In genomic region chr3:42653560-42654330, GRCh38 we compare ENCODE assay signal across 8 cellular contexts. TPM values are rescaled to one million over a fixed set of nuclear protein-coding genes. Genes with fewer than 3 reads are reported as not detected.
DNase-seq lines count a peak whose midpoint lies in the region; ATAC-seq and TF ChIP-seq lines count a peak whose summit lies in the region.

Gene ZBTB47, plus strand, starts transcription at chr3:42653697. Its CDS starts 4,659 bp downstream, at chr3:42658356.

- TF ChIP-seq CTCF in adrenal gland (IDR thresholded peaks at IDR 0.05) (no peak), heart right ventricle (IDR thresholded peaks at IDR 0.05) (peak in 1 of 9 donors; percentile 8), osteocyte (IDR thresholded peaks at IDR 0.05) (no peak)

- H3K27ac ChIP-seq in adrenal gland (peak within 1 kb of the TSS in 4 of 5 donors; percentile 70 to 94 (median 82)), heart right ventricle (peak within 1 kb of the TSS; percentile 92 to 99 (median 96))

- DNase-seq in ELF-1 (ENCODE audit: low read depth, low spot score) (peak; percentile 16), KBM-7 (peak; percentile 38), adrenal gland (peak; percentile 46 to 83 (median 68)), heart right ventricle (peak; percentile 72 to 74), osteocyte (ENCODE audit: extremely low spot score, unreplicated experiment) (no peak), DMS114 treated with DMSO at 0.1 percent for 48 hours (lab: John Stamatoyannopoulos, UW; ENCODE audit: unreplicated experiment) (no peak)

- H3K4me3 Mint-ChIP-seq in osteocyte (ENCODE audit: unreplicated experiment) = peak within 1 kb of the TSS; percentile 90

- H3K4me3 ChIP-seq in adrenal gland (peak within 1 kb of the TSS in 3 of 4 donors; percentile 58 to 86 (median 62)), heart right ventricle (peak within 1 kb of the TSS; percentile 68 to 98 (median 84))

- H3K9me3 ChIP-seq in adrenal gland (replicated peaks in 1 of 3) (no peaks in the 10 kb centered on the region), heart right ventricle (no peaks in the 10 kb centered on the region)

- peaks cover 51% of the 10 kb centered on the region for H3K4me1 Mint-ChIP-seq in osteocyte (ENCODE audit: unreplicated experiment)

- H3K27ac Mint-ChIP-seq in osteocyte (ENCODE audit: unreplicated experiment) = peak within 1 kb of the TSS; percentile 88

- H3K36me3 Mint-ChIP-seq in osteocyte (ENCODE audit: unreplicated experiment) = peaks cover 5% of the 10 kb centered on the region

- H3K4me1 ChIP-seq in adrenal gland (replicated peaks in 1 of 2) (peaks cover 36 to 45% of the 10 kb centered on the region in 2 donors), heart right ventricle (peaks cover 23 to 85% (median 51%) of the 10 kb centered on the region in 9 donors)

- H3K27me3 ChIP-seq in adrenal gland (no peaks in the 10 kb centered on the region), heart right ventricle (no peaks in the 10 kb centered on the region)

- H3K9me3 Mint-ChIP-seq in osteocyte (ENCODE audit: unreplicated experiment) = no peaks in the 10 kb centered on the region

- peak in 1 of 2 donors; percentile 6 for TF ChIP-seq POLR2A in adrenal gland (IDR thresholded peaks at IDR 0.05)

- H3K36me3 ChIP-seq in adrenal gland (replicated peaks in 1 of 2) (peaks cover 0 to 12% of the 10 kb centered on the region in 2 donors), heart right ventricle (peaks cover 0 to 37% (median 0%) of the 10 kb centered on the region in 9 donors)

- intact Hi-C loops in adrenal gland (cut with DNase I) (loop anchor here (5.0 to 10.0 kb wide), 2 partner anchors 49 to 51 kb away; partner anchors contain the start of gene NKTR (in 2 of the 2)), heart right ventricle (cut with DNase I) (loop anchor here in 7 of 10 donors (2.0 to 10.0 kb wide), 8 partner anchors 51 to 94 kb away; partner anchors contain the start of genes NKTR (in 4 of the 7) and SEC22C (in 2 of the 7))

- ATAC-seq in heart right ventricle (peak; percentile 9 to 69 (median 60)), HG02642 (IDR thresholded peaks at IDR 0.05; ENCODE audit: poor library complexity, unreplicated experiment) (no peak), GM21390 (IDR thresholded peaks at IDR 0.05; ENCODE audit: unreplicated experiment) (no peak)

- in situ Hi-C loops in KBM-7 (cut with MboI; ENCODE audit: low pct_unique_long_range_greater_than_20kb, low sequenced_read_pairs) = no loop called here

- H3K27me3 Mint-ChIP-seq in osteocyte (ENCODE audit: unreplicated experiment) = no peaks in the 10 kb centered on the region

- 0 to 6% (median 4%) methylated on average over 1 to 31 of the region's 31 CpGs for WGBS in adrenal gland, 4 donors
- 2 to 3% methylated on average over 28 to 31 of the region's 31 CpGs for WGBS in heart right ventricle, 2 donors

RNA-seq across cellular contexts. Expression of gene ZBTB47, which starts in this region (rescaled TPM):
- 10 to 100 TPM; 21.6 to 39.4 (median 30.1) TPM for total RNA-seq in adrenal gland
- 10 to 100 TPM in 2 of 3 donors, 1 to 10 TPM in 1; 7.0 to 23.6 (median 13.3) TPM for polyA plus RNA-seq in adrenal gland
- 100 to 1,000 TPM in 9 of 10 donors, 10 to 100 TPM in 1; 86.7 to 145 (median 112) TPM for total RNA-seq in heart right ventricle
- polyA plus RNA-seq in heart right ventricle = 10 to 100 TPM; 52.2 to 68.9 TPM
- total RNA-seq in osteocyte = 26.7 and 29.2 TPM in 2 replicates

Comparison
In these comparisons a context has a peak if more than half of its experiments do, and no peak if none do; other contexts are left out.
1. DNase-seq: peak in ELF-1 (single experiment), KBM-7 (single experiment), adrenal gland (7 of 7) and heart right ventricle (2 of 2); none in osteocyte (single experiment) and DMS114 treated with DMSO at 0.1 percent for 48 hours (single experiment).
2. ATAC-seq: peak in heart right ventricle (8 of 8); none in HG02642 (single experiment) and GM21390 (single experiment).